ENCODE assay signal across 11 cellular contexts in genomic region chr17:35537569-35538209, GRCh38. TPM values are rescaled to one million over a fixed set of nuclear protein-coding genes. Genes with fewer than 3 reads are reported as not detected.
DNase-seq lines count a peak whose midpoint lies in the region; ATAC-seq and TF ChIP-seq lines count a peak whose summit lies in the region.
"Had no signal": no experiment of that assay in that cellular context is flagged by ENCODE, and none has a peak within 500 bp of the region (broad histone marks: within the 10 kb centered on the region; RNA-seq: fewer than 3 reads in every experiment).

SLFN12L (minus strand) TSS chr17:35537678; CDS start chr17:35522364, 15,314 bp downstream.

- H3K36me3 ChIP-seq in CD8-positive, alpha-beta T cell (ENCODE audit: insufficient read depth, low read length): no peaks in the 10 kb centered on the region
- no peaks in the 10 kb centered on the region for H3K36me3 ChIP-seq in KOPT-K1 (ENCODE audit: insufficient read depth, low read length)
- H3K36me3 ChIP-seq: SJCRH30 had no signal

- peak in 1 of 7 experiments; percentile 27 for DNase-seq in CD8-positive, alpha-beta T cell
- DNase-seq in activated naive CD8-positive, alpha-beta T cell treated with anti-CD3 and anti-CD28 coated beads, Interleukin-2, amount 50 U/mL, for 24 hours: no peak
- DNase-seq in natural killer cell: no peak
- DNase-seq in DMS79 treated with DMSO at 0.1 percent for 48 hours (lab: John Stamatoyannopoulos, UW): no peak
- no peak for DNase-seq in NCI-H146 treated with DMSO at 0.1 percent for 48 hours (lab: John Stamatoyannopoulos, UW; ENCODE audit: unreplicated experiment)
- no peak for DNase-seq in NCI-H2081 treated with DMSO at 0.1 percent for 48 hours (lab: John Stamatoyannopoulos, UW)
- DNase-seq: left colon, SJCRH30 had no signal

- H3K4me3 ChIP-seq in CD8-positive, alpha-beta T cell (ENCODE audit: low read depth, low read length): peak within 1 kb of the TSS; percentile 64
- H3K4me3 ChIP-seq: SJCRH30 had no signal

- peaks cover 54% of the 10 kb centered on the region for H3K4me1 Mint-ChIP-seq in CD8-positive, alpha-beta T cell (ENCODE audit: low read depth)
- peaks cover 67% of the 10 kb centered on the region for H3K4me1 Mint-ChIP-seq in activated naive CD8-positive, alpha-beta T cell treated with anti-CD3 and anti-CD28 coated beads, Interleukin-2, amount 50 U/mL, for 24 hours
- peaks cover 62 to 73% of the 10 kb centered on the region in 2 donors for H3K4me1 Mint-ChIP-seq in natural killer cell

- H3K4me3 Mint-ChIP-seq in CD8-positive, alpha-beta T cell: peak within 1 kb of the TSS; percentile 85
- H3K4me3 Mint-ChIP-seq in activated naive CD8-positive, alpha-beta T cell treated with anti-CD3 and anti-CD28 coated beads, Interleukin-2, amount 50 U/mL, for 24 hours: peak within 1 kb of the TSS; percentile 99
- H3K4me3 Mint-ChIP-seq in natural killer cell: peak within 1 kb of the TSS; percentile 90

- H3K27ac ChIP-seq in CD8-positive, alpha-beta T cell (ENCODE audit: low read depth, low read length): peak within 1 kb of the TSS; percentile 59
- peak within 1 kb of the TSS; percentile 96 for H3K27ac ChIP-seq in KOPT-K1 (ENCODE audit: low read depth, low read length, poor library complexity, severe bottlenecking)
- H3K27ac ChIP-seq: SJCRH30 had no signal

- no peaks in the 10 kb centered on the region for H3K27me3 ChIP-seq in CD8-positive, alpha-beta T cell (ENCODE audit: insufficient read depth, low read length)

- intact Hi-C loops in CD8-positive, alpha-beta T cell (cut with DNase I, micrococcal nuclease): loop anchor here (2.0 to 5.0 kb wide), 3 partner anchors 17 to 295 kb away; partner anchors contain the start of genes SLFN13 (in 1 of the 2) and SLFN5 (in 1 of the 2)
- intact Hi-C loops in natural killer cell (cut with micrococcal nuclease): loop anchor here (1.0 to 10.0 kb wide), 6 partner anchors 17 to 647 kb away; partner anchors contain the start of genes SLFN12 and SLFN13

- peaks cover 23% of the 10 kb centered on the region for H3K36me3 Mint-ChIP-seq in CD8-positive, alpha-beta T cell
- H3K36me3 Mint-ChIP-seq in activated naive CD8-positive, alpha-beta T cell treated with anti-CD3 and anti-CD28 coated beads, Interleukin-2, amount 50 U/mL, for 24 hours (ENCODE audit: low read depth): peaks cover 21% of the 10 kb centered on the region
- no peaks in the 10 kb centered on the region for H3K36me3 Mint-ChIP-seq in natural killer cell

- no peaks in the 10 kb centered on the region for H3K27me3 Mint-ChIP-seq in CD8-positive, alpha-beta T cell (ENCODE audit: low read depth)
- H3K27me3 Mint-ChIP-seq in activated naive CD8-positive, alpha-beta T cell treated with anti-CD3 and anti-CD28 coated beads, Interleukin-2, amount 50 U/mL, for 24 hours: no peaks in the 10 kb centered on the region
- no peaks in the 10 kb centered on the region for H3K27me3 Mint-ChIP-seq in natural killer cell (ENCODE audit: low read depth in 2 of 2)

- H3K4me1 ChIP-seq in CD8-positive, alpha-beta T cell (ENCODE audit: insufficient read depth, low read length): peaks cover 52% of the 10 kb centered on the region

- H3K9me3 Mint-ChIP-seq in CD8-positive, alpha-beta T cell: no peaks in the 10 kb centered on the region
- no peaks in the 10 kb centered on the region for H3K9me3 Mint-ChIP-seq in activated naive CD8-positive, alpha-beta T cell treated with anti-CD3 and anti-CD28 coated beads, Interleukin-2, amount 50 U/mL, for 24 hours
- H3K9me3 Mint-ChIP-seq in natural killer cell: no peaks in the 10 kb centered on the region

- no peaks in the 10 kb centered on the region for H3K9me3 ChIP-seq in CD8-positive, alpha-beta T cell (ENCODE audit: low read length)
- H3K9me3 ChIP-seq in KOPT-K1 (ENCODE audit: insufficient read depth, low read length, poor library complexity, severe bottlenecking): no peaks in the 10 kb centered on the region
- H3K9me3 ChIP-seq: SJCRH30 had no signal

- POLR2A ChIA-PET in CD8-positive, alpha-beta T cell (lab: Charles Lee): interaction anchor here (0.9 to 11.6 kb wide), 14 partner anchors 8 to 376 kb away, joined by 3 to 122 read pairs (median 4); partner anchors contain the start of genes PEX12, SLFN11 and SLFN5

- ATAC-seq in CD8-positive, alpha-beta T cell: no peak
- ATAC-seq in activated naive CD8-positive, alpha-beta T cell treated with anti-CD3 and anti-CD28 coated beads, Interleukin-2, amount 50 U/mL, for 24 hours: peak; percentile 51
- ATAC-seq in natural killer cell (peak in 2 of 3 donors; percentile 5 to 8), HG03521 (IDR thresholded peaks at IDR 0.05; ENCODE audit: unreplicated experiment) (no peak)
- ATAC-seq: left colon had no signal

- peak within 1 kb of the TSS; percentile 93 for H3K27ac Mint-ChIP-seq in CD8-positive, alpha-beta T cell
- H3K27ac Mint-ChIP-seq in activated naive CD8-positive, alpha-beta T cell treated with anti-CD3 and anti-CD28 coated beads, Interleukin-2, amount 50 U/mL, for 24 hours: peak within 1 kb of the TSS; percentile 97
- H3K27ac Mint-ChIP-seq in natural killer cell: peak within 1 kb of the TSS; percentile 84 to 88

- CTCF ChIA-PET in CD8-positive, alpha-beta T cell (lab: Charles Lee): interaction anchor here (0.9 to 13.2 kb wide), 17 partner anchors 7 to 396 kb away, joined by 3 to 184 read pairs (median 4); partner anchors contain the start of genes PEX12, SLFN13 and SLFN5

- TF ChIP-seq CTCF in CD8-positive, alpha-beta T cell (IDR thresholded peaks at IDR 0.05): no peak
- no peak for TF ChIP-seq CTCF in natural killer cell (IDR thresholded peaks at IDR 0.05)

RNA-seq across cellular contexts. Expression of gene SLFN12L, which starts in this region (rescaled TPM):
- total RNA-seq in CD8-positive, alpha-beta T cell: 10 to 100 TPM; 39.8 to 41.4 TPM
- 100 to 1,000 TPM; 126 to 174 (median 130) TPM for total RNA-seq in natural killer cell
- total RNA-seq: chondrocyte, SJCRH30 had no signal

Comparison
In these comparisons a context has a peak if more than half of its experiments do, and no peak if none do; other contexts are left out.
1. ATAC-seq: peak in activated naive CD8-positive, alpha-beta T cell treated with anti-CD3 and anti-CD28 coated beads, Interleukin-2, amount 50 U/mL, for 24 hours (single experiment) and natural killer cell (2 of 3); none in CD8-positive, alpha-beta T cell (single experiment) and HG03521 (single experiment).
2. Peak in every context shown above with its lines, with median percentiles within 50 percentile points of each other: H3K27ac Mint-ChIP-seq and H3K4me3 Mint-ChIP-seq.